In genomic region chr6:136921521-136921935, GRCh38 we compare ENCODE assay signal across 2 cellular contexts.
TF ChIP-seq lines count a peak whose summit lies in the region.

No MANE protein-coding gene starts in this region.

TF ChIP-seq in liver, 16 proteins besides CTCF, POLR2A, EP300 and RAD21 (continued from another document):
- TF ChIP-seq ATF3 (IDR thresholded peaks at IDR 0.05) (no peak), HNF4G (IDR thresholded peaks at IDR 0.05) (no peak), MAX (IDR thresholded peaks at IDR 0.05) (no peak), TAF1 (conservative IDR thresholded peaks at IDR 0.05) (no peak), REST (IDR thresholded peaks at IDR 0.05) (no peak), ZBTB33 (IDR thresholded peaks at IDR 0.05) (no peak), RXRA (IDR thresholded peaks at IDR 0.05) (no peak), SP1 (IDR thresholded peaks at IDR 0.05) (no peak), YY1 (IDR thresholded peaks at IDR 0.05) (no peak), JUND (IDR thresholded peaks at IDR 0.05) (no peak)

TF ChIP-seq in HepG2, 621 proteins besides CTCF, POLR2A, EP300 and RAD21 (continued from another document):
- TF ChIP-seq CEBPB (IDR thresholded peaks at IDR 0.05; ENCODE audit: borderline replicate concordance, low read depth, low read length) (no peak), MTF1 (CRISPR knock-in tag; IDR thresholded peaks at IDR 0.05) (no peak), ZNF609 (CRISPR knock-in tag; IDR thresholded peaks at IDR 0.05; ENCODE audit: borderline replicate concordance) (no peak), CBX2 (IDR thresholded peaks at IDR 0.05; ENCODE audit: low read depth, low read length) (no peak), CBX2 (CRISPR knock-in tag; IDR thresholded peaks at IDR 0.05; ENCODE audit: low read depth) (no peak), ZNF496 (CRISPR knock-in tag; IDR thresholded peaks at IDR 0.05; ENCODE audit: insufficient replicate concordance) (no peak), TOPORS (CRISPR knock-in tag; IDR thresholded peaks at IDR 0.05) (no peak), TERF1 (CRISPR knock-in tag; IDR thresholded peaks at IDR 0.05) (no peak), ZNF318 (CRISPR knock-in tag; IDR thresholded peaks at IDR 0.05) (no peak), EHMT2 (IDR thresholded peaks at IDR 0.05; ENCODE audit: borderline replicate concordance, low read depth, low read length) (no peak), KMT2A (CRISPR knock-in tag; IDR thresholded peaks at IDR 0.05) (no peak), GTF3A (CRISPR knock-in tag; conservative IDR thresholded peaks at IDR 0.05) (no peak)
TF ChIP-seq in HepG2: peak in this region for 0.
